Comparison of ENCODE assay signal across 17 cellular contexts in genomic region chr17:72998343-72998742, GRCh38.
"Had no signal": no experiment of that assay in that cellular context is flagged by ENCODE, and none has a peak within 500 bp of the region (broad histone marks: within the 10 kb centered on the region; RNA-seq: fewer than 3 reads in every experiment).

No MANE protein-coding gene starts in this region.

- H3K9me3 ChIP-seq: adrenal gland, ascending aorta, esophagus squamous epithelium, gastrocnemius medialis, heart left ventricle, prostate gland, thyroid gland, upper lobe of right lung had no signal

- DNase-seq: activated gamma-delta T cell treated with Interleukin-2 at 50 U/mL for 16 hours; activated T-cell treated with anti-CD3 and anti-CD28 coated beads, Interleukin-2, amount 50 U/mL, for 1 hour; central memory CD4-positive, alpha-beta T cell; esophagus squamous epithelium; gastrocnemius medialis; heart left ventricle; left ventricle myocardium superior; mammary epithelial cell; natural killer cell; stimulated activated CD4-positive, alpha-beta T cell treated with anti-CD3 and anti-CD28 coated beads, Interleukin-4, amount 100 ng/mL, for 4 hours; stimulated activated naive CD8-positive, alpha-beta T cell treated with anti-CD3 and anti-CD28 coated beads, Interleukin-15, Interleukin-2, amounts not matched to agents 100 U/mL and 50 U/mL, for 24 hours; thyroid gland; upper lobe of right lung had no signal

- H3K4me1 ChIP-seq: ascending aorta, esophagus squamous epithelium, gastrocnemius medialis, heart left ventricle, prostate gland, thyroid gland, upper lobe of right lung had no signal

- H3K4me3 ChIP-seq: adrenal gland, ascending aorta, coronary artery, esophagus squamous epithelium, gastrocnemius medialis, heart left ventricle, prostate gland, thyroid gland, upper lobe of right lung had no signal

- H3K27ac ChIP-seq: adrenal gland, ascending aorta, coronary artery, esophagus squamous epithelium, gastrocnemius medialis, heart left ventricle, prostate gland, thyroid gland, upper lobe of right lung had no signal

- H3K27me3 ChIP-seq: adrenal gland, ascending aorta, esophagus squamous epithelium, gastrocnemius medialis, heart left ventricle, thyroid gland, upper lobe of right lung had no signal

- H3K36me3 ChIP-seq: adrenal gland, ascending aorta, gastrocnemius medialis, heart left ventricle, prostate gland, thyroid gland, upper lobe of right lung had no signal
